In genomic region chrX:40092808-40093435, GRCh38 we compare ENCODE assay signal across 13 cellular contexts. TPM values are rescaled to one million over a fixed set of nuclear protein-coding genes. Genes with fewer than 3 reads are reported as not detected.
DNase-seq lines count a peak whose midpoint lies in the region; ATAC-seq and TF ChIP-seq lines count a peak whose summit lies in the region.
"Had no signal": no experiment of that assay in that cellular context is flagged by ENCODE, and none has a peak within 500 bp of the region (broad histone marks: within the 10 kb centered on the region; RNA-seq: fewer than 3 reads in every experiment).

No MANE protein-coding gene starts in this region.

- no peak for TF ChIP-seq POLR2A in breast epithelium (IDR thresholded peaks at IDR 0.05)

- DNase-seq in activated CD4-positive, alpha-beta T cell treated with anti-CD3 and anti-CD28 coated beads, Interleukin-2, amount 10 ng/mL, durations not matched to agents 7 days and 5 days, result no peak
- DNase-seq in activated CD4-positive, alpha-beta T cell treated with anti-CD3 and anti-CD28 coated beads, Interleukin-2, amount 50 U/mL, for 48 hours, result no peak
- DNase-seq in Karpas-422 (no peak), neural progenitor cell (ENCODE audit: low spot score) (no peak), HCEC 1CT (no peak), breast epithelium (ENCODE audit: low spot score in 2 of 2) (no peak)
- no peak for DNase-seq in effector memory CD8-positive, alpha-beta T cell
- DNase-seq: caudate nucleus, NCI-H446 had no signal

- peaks cover 17% of the 10 kb centered on the region for H3K36me3 Mint-ChIP-seq in activated CD4-positive, alpha-beta T cell treated with anti-CD3 and anti-CD28 coated beads, Interleukin-2, amount 10 ng/mL, durations not matched to agents 7 days and 5 days (ENCODE audit: low read depth)
- H3K36me3 Mint-ChIP-seq in effector memory CD8-positive, alpha-beta T cell (ENCODE audit: insufficient read depth), result peaks cover 45% of the 10 kb centered on the region
- no peaks in the 10 kb centered on the region for H3K36me3 Mint-ChIP-seq in neural progenitor cell

- H3K9me2 ChIP-seq in Karpas-422 (replicated peaks; ENCODE audit: insufficient read depth, low read length), result no peaks in the 10 kb centered on the region

- H3K4me3 ChIP-seq in Karpas-422 (ENCODE audit: low read length), result no peak overlapping the region; the same call in 1 of the 2 replicates
- peak overlapping the region; percentile 36 for H3K4me3 ChIP-seq in neural progenitor cell
- no peak overlapping the region for H3K4me3 ChIP-seq in breast epithelium

- H3K9me3 Mint-ChIP-seq in activated CD4-positive, alpha-beta T cell treated with anti-CD3 and anti-CD28 coated beads, Interleukin-2, amount 10 ng/mL, durations not matched to agents 7 days and 5 days, result no peaks in the 10 kb centered on the region
- no peaks in the 10 kb centered on the region for H3K9me3 Mint-ChIP-seq in effector memory CD8-positive, alpha-beta T cell
- H3K9me3 Mint-ChIP-seq in neural progenitor cell, result peaks cover 12% of the 10 kb centered on the region

- intact Hi-C loops in breast epithelium (cut with DNase I; ENCODE audit: low total_unique reads), result no loop called here

- H3K9me3 ChIP-seq in Karpas-422 (ENCODE audit: low read length) (no peaks in the 10 kb centered on the region), neural progenitor cell (ENCODE audit: low read depth) (no peaks in the 10 kb centered on the region), breast epithelium (no peaks in the 10 kb centered on the region)
- H3K9me3 ChIP-seq: tibial nerve had no signal

- H3K27me3 ChIP-seq in Karpas-422 (ENCODE audit: low read length) (0 out of 2 replicates have a peak, but pooled peaks cover 2% of the 10 kb centered on the region), neural progenitor cell (peaks cover 77% of the 10 kb centered on the region), breast epithelium (peaks cover 0 to 89% of the 10 kb centered on the region in 2 donors)

- H3F3A ChIP-seq in neural progenitor cell (ENCODE audit: low read depth), result peaks cover 60% of the 10 kb centered on the region

- TF ChIP-seq CTCF in neural progenitor cell (IDR thresholded peaks at IDR 0.05) (no peak), breast epithelium (IDR thresholded peaks at IDR 0.05) (no peak)

- H4K20me1 ChIP-seq in Karpas-422 (ENCODE audit: insufficient read depth, low read depth, low read length) (peaks cover 74% of the 10 kb centered on the region), neural progenitor cell (ENCODE audit: low read depth) (peaks cover 89% of the 10 kb centered on the region)

- H3K27ac Mint-ChIP-seq in activated CD4-positive, alpha-beta T cell treated with anti-CD3 and anti-CD28 coated beads, Interleukin-2, amount 10 ng/mL, durations not matched to agents 7 days and 5 days, result no peak overlapping the region
- H3K27ac Mint-ChIP-seq in effector memory CD8-positive, alpha-beta T cell, result peak overlapping the region in 1 of 2 donors; percentile 84
- H3K27ac Mint-ChIP-seq in neural progenitor cell, result no peak overlapping the region

- POLR2A ChIA-PET in activated CD4-positive, alpha-beta T cell treated with anti-CD3 and anti-CD28 coated beads, Interleukin-2, amount 10 ng/mL, durations not matched to agents 7 days and 5 days (lab: Charles Lee), result interaction anchor here (0.7 kb wide), 1 partner anchor 44 kb away, joined by 3 read pairs; no protein-coding TSS in a partner anchor

- peaks cover 49% of the 10 kb centered on the region for H3K4me1 Mint-ChIP-seq in activated CD4-positive, alpha-beta T cell treated with anti-CD3 and anti-CD28 coated beads, Interleukin-2, amount 10 ng/mL, durations not matched to agents 7 days and 5 days
- peaks cover 40 to 51% of the 10 kb centered on the region in 2 donors for H3K4me1 Mint-ChIP-seq in effector memory CD8-positive, alpha-beta T cell (ENCODE audit: low read depth in 2 of 2)
- peaks cover 48% of the 10 kb centered on the region for H3K4me1 Mint-ChIP-seq in neural progenitor cell

- peak overlapping the region; percentile 31 for H3K4me3 Mint-ChIP-seq in activated CD4-positive, alpha-beta T cell treated with anti-CD3 and anti-CD28 coated beads, Interleukin-2, amount 10 ng/mL, durations not matched to agents 7 days and 5 days
- H3K4me3 Mint-ChIP-seq in effector memory CD8-positive, alpha-beta T cell, result peak overlapping the region; percentile 28 to 94
- peak overlapping the region; percentile 25 for H3K4me3 Mint-ChIP-seq in neural progenitor cell

- H3K36me3 ChIP-seq in Karpas-422 (ENCODE audit: insufficient read depth, low read length), result no peaks in the 10 kb centered on the region
- no peaks in the 10 kb centered on the region for H3K36me3 ChIP-seq in neural progenitor cell
- no peaks in the 10 kb centered on the region for H3K36me3 ChIP-seq in breast epithelium
- H3K36me3 ChIP-seq: tibial nerve had no signal

- peaks cover 79% of the 10 kb centered on the region for H3K4me1 ChIP-seq in Karpas-422 (ENCODE audit: low read length)
- peaks cover 53% of the 10 kb centered on the region for H3K4me1 ChIP-seq in neural progenitor cell
- H3K4me1 ChIP-seq in breast epithelium, result no peaks in the 10 kb centered on the region

- H2AFZ ChIP-seq in Karpas-422 (ENCODE audit: low read length) (no peak overlapping the region), neural progenitor cell (replicated peaks) (no peak overlapping the region)

- H3K4me2 ChIP-seq in Karpas-422 (ENCODE audit: low read depth, low read length, poor library complexity, severe bottlenecking), result peak overlapping the region; percentile 43
- H3K4me2 ChIP-seq in neural progenitor cell, result peak overlapping the region; percentile 92

- CTCF ChIA-PET in activated CD4-positive, alpha-beta T cell treated with anti-CD3 and anti-CD28 coated beads, Interleukin-2, amount 10 ng/mL, durations not matched to agents 7 days and 5 days (lab: Charles Lee), result no interaction called here

- H3K9ac ChIP-seq in Karpas-422 (ENCODE audit: low read length) (no peak overlapping the region), neural progenitor cell (no peak overlapping the region)

- H3K27ac ChIP-seq in Karpas-422 (ENCODE audit: low read length) (no peak overlapping the region), neural progenitor cell (no peak overlapping the region), breast epithelium (no peak overlapping the region)
- H3K27ac ChIP-seq: HL-60 had no signal

- no peaks in the 10 kb centered on the region for H3K27me3 Mint-ChIP-seq in activated CD4-positive, alpha-beta T cell treated with anti-CD3 and anti-CD28 coated beads, Interleukin-2, amount 10 ng/mL, durations not matched to agents 7 days and 5 days
- H3K27me3 Mint-ChIP-seq in effector memory CD8-positive, alpha-beta T cell, result no peaks in the 10 kb centered on the region
- H3K27me3 Mint-ChIP-seq in neural progenitor cell (ENCODE audit: insufficient read depth, low read depth), result peaks cover 11% of the 10 kb centered on the region

- ATAC-seq in effector memory CD8-positive, alpha-beta T cell (replicated peaks), result no peak
- ATAC-seq in GM18520 (IDR thresholded peaks at IDR 0.05; ENCODE audit: unreplicated experiment), result no peak
- ATAC-seq: Right ventricle myocardium inferior had no signal

- H3K79me2 ChIP-seq in Karpas-422 (ENCODE audit: low read length), result peaks cover 30% of the 10 kb centered on the region
- peaks cover 93% of the 10 kb centered on the region for H3K79me2 ChIP-seq in neural progenitor cell (ENCODE audit: low read depth)

RNA-seq across cellular contexts. Expression of gene BCOR, which starts 4.8 kb away (rescaled TPM):
- 10 to 100 TPM; 53.1 to 54.9 TPM for total RNA-seq in activated CD4-positive, alpha-beta T cell treated with anti-CD3 and anti-CD28 coated beads, Interleukin-2, amount 10 ng/mL, durations not matched to agents 7 days and 5 days
- 43.7 and 49.9 TPM in 2 replicates for total RNA-seq in Karpas-422 (2014; rRNA removed; shearing (Covaris generic); ENCODE audit: low replicate concordance)
- 29.5 and 32.4 TPM in 2 replicates for total RNA-seq in neural progenitor cell (ENCODE audit: low replicate concordance)
- 10 to 100 TPM; 11.7 to 28.1 (median 27.9) TPM for total RNA-seq in breast epithelium
